Comparison of ENCODE assay signal across 1 cellular context in the genomic region with DNA sequence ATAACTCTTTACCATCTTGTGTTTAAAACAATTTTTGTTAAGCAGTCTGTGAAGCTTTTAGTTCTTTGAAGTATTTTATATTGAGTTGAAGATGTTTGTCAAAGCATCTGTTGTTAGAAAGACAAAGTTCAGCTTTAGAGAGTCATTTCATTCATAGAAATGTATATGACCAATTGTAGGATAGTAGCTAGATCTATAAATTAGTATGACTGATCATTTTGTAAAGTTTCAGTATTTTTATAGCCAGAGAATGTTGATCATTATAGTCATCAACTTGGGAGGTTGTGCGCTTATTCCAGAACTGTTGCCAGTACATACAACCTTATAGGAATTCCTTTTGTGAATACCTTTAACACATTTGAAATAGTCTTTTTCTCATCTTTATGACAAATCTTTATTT.
TF ChIP-seq lines count a peak whose summit lies in the region.

No MANE protein-coding gene starts in this region.

TF ChIP-seq in GM23338, 12 proteins besides CTCF, POLR2A, EP300 and RAD21:
- no peak for TF ChIP-seq ZNF114 (CRISPR knock-in tag; IDR thresholded peaks at IDR 0.05)
- TF ChIP-seq EZH2 (IDR thresholded peaks at IDR 0.05; ENCODE audit: low read depth, unreplicated experiment) = no peak
- no peak for TF ChIP-seq ETS1 (IDR thresholded peaks at IDR 0.05)
- TF ChIP-seq CREB1 (CRISPR knock-in tag; IDR thresholded peaks at IDR 0.05; ENCODE audit: low read depth) = no peak
- no peak for TF ChIP-seq POLR2AphosphoS5 (IDR thresholded peaks at IDR 0.05; ENCODE audit: low read depth)
- no peak for TF ChIP-seq NANOG (IDR thresholded peaks at IDR 0.05; ENCODE audit: borderline replicate concordance)
- no peak for TF ChIP-seq JUNB (IDR thresholded peaks at IDR 0.05; ENCODE audit: unreplicated experiment)
- TF ChIP-seq, protein P1, sequence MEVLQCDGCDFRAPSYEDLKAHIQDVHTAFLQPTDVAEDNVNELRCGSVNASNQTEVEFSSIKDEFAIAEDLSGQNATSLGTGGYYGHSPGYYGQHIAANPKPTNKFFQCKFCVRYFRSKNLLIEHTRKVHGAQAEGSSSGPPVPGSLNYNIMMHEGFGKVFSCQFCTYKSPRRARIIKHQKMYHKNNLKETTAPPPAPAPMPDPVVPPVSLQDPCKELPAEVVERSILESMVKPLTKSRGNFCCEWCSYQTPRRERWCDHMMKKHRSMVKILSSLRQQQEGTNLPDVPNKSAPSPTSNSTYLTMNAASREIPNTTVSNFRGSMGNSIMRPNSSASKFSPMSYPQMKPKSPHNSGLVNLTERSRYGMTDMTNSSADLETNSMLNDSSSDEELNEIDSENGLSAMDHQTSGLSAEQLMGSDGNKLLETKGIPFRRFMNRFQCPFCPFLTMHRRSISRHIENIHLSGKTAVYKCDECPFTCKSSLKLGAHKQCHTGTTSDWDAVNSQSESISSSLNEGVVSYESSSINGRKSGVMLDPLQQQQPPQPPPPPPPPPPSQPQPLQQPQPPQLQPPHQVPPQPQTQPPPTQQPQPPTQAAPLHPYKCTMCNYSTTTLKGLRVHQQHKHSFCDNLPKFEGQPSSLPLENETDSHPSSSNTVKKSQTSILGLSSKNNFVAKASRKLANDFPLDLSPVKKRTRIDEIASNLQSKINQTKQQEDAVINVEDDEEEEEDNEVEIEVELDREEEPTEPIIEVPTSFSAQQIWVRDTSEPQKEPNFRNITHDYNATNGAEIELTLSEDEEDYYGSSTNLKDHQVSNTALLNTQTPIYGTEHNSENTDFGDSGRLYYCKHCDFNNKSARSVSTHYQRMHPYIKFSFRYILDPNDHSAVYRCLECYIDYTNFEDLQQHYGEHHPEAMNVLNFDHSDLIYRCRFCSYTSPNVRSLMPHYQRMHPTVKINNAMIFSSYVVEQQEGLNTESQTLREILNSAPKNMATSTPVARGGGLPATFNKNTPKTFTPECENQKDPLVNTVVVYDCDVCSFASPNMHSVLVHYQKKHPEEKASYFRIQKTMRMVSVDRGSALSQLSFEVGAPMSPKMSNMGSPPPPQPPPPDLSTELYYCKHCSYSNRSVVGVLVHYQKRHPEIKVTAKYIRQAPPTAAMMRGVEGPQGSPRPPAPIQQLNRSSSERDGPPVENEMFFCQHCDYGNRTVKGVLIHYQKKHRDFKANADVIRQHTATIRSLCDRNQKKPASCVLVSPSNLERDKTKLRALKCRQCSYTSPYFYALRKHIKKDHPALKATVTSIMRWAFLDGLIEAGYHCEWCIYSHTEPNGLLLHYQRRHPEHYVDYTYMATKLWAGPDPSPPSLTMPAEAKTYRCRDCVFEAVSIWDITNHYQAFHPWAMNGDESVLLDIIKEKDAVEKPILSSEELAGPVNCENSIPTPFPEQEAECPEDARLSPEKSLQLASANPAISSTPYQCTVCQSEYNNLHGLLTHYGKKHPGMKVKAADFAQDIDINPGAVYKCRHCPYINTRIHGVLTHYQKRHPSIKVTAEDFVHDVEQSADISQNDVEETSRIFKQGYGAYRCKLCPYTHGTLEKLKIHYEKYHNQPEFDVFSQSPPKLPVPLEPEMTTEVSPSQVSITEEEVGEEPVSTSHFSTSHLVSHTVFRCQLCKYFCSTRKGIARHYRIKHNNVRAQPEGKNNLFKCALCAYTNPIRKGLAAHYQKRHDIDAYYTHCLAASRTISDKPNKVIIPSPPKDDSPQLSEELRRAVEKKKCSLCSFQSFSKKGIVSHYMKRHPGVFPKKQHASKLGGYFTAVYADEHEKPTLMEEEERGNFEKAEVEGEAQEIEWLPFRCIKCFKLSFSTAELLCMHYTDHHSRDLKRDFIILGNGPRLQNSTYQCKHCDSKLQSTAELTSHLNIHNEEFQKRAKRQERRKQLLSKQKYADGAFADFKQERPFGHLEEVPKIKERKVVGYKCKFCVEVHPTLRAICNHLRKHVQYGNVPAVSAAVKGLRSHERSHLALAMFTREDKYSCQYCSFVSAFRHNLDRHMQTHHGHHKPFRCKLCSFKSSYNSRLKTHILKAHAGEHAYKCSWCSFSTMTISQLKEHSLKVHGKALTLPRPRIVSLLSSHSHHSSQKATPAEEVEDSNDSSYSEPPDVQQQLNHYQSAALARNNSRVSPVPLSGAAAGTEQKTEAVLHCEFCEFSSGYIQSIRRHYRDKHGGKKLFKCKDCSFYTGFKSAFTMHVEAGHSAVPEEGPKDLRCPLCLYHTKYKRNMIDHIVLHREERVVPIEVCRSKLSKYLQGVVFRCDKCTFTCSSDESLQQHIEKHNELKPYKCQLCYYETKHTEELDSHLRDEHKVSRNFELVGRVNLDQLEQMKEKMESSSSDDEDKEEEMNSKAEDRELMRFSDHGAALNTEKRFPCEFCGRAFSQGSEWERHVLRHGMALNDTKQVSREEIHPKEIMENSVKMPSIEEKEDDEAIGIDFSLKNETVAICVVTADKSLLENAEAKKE (CRISPR knock-in tag; IDR thresholded peaks at IDR 0.05) = no peak
- TF ChIP-seq STAT1 (IDR thresholded peaks at IDR 0.05; ENCODE audit: unreplicated experiment) = no peak
- TF ChIP-seq REST (IDR thresholded peaks at IDR 0.05; ENCODE audit: unreplicated experiment) = no peak
- no peak for TF ChIP-seq ZNF331 (CRISPR knock-in tag; IDR thresholded peaks at IDR 0.05; ENCODE audit: low read depth)
- no peak for TF ChIP-seq EZH2phosphoT487 (IDR thresholded peaks at IDR 0.05; ENCODE audit: unreplicated experiment)
